Comparison of ENCODE assay signal across 5 cellular contexts in genomic region chr4:9160046-9160445, GRCh38. TPM values are rescaled to one million over a fixed set of nuclear protein-coding genes. Genes with fewer than 3 reads are reported as not detected.
"Had no signal": no experiment of that assay in that cellular context is flagged by ENCODE, and none has a peak within 500 bp of the region (broad histone marks: within the 10 kb centered on the region; RNA-seq: fewer than 3 reads in every experiment).

No MANE protein-coding gene starts in this region.

RNA-seq across cellular contexts. Expression of gene FAM90A26, which starts 10.2 kb away (rescaled TPM):
- total RNA-seq: HT-29, K562, Right ventricle myocardium superior, SJSA1 had no signal
- polyA plus RNA-seq: IgD-negative memory B cell, K562 had no signal

RNA-seq across cellular contexts. Expression of gene USP17L10, which starts 50.4 kb away (rescaled TPM):
- total RNA-seq: HT-29, K562, Right ventricle myocardium superior, SJSA1 had no signal
- polyA plus RNA-seq: IgD-negative memory B cell, K562 had no signal

RNA-seq across cellular contexts. Expression of gene USP17L11, which starts 55.2 kb away (rescaled TPM):
- total RNA-seq: HT-29, K562, Right ventricle myocardium superior, SJSA1 had no signal
- polyA plus RNA-seq: IgD-negative memory B cell, K562 had no signal

RNA-seq across cellular contexts. Expression of gene USP17L12, which starts 59.9 kb away (rescaled TPM):
- total RNA-seq: HT-29, K562, Right ventricle myocardium superior, SJSA1 had no signal
- polyA plus RNA-seq: IgD-negative memory B cell, K562 had no signal
